1 cellular context compared by ENCODE assay signal in the genomic region with DNA sequence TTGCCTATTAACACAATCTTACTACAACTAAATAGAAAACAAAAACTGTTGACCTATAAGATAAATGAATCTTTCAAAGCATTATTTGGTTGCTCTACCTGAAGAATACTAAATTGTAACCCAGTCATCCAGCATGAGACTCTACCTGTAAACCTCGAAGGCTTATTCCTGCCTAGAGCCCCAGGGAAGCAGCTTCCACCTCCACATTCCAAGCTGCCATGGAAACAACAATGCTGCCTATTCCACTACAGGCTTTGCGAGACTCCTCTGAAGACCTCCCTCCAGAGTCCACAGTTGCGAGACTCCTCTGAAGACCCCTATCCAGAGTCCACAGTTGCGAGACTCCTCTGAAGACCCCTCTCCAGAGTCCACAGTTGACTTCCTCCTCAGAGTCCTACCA.
TF ChIP-seq lines count a peak whose summit lies in the region.

No MANE protein-coding gene starts in this region.

TF ChIP-seq in GM12878, 131 proteins besides CTCF, POLR2A, EP300 and RAD21:
- TF ChIP-seq RB1 (IDR thresholded peaks at IDR 0.05; ENCODE audit: borderline replicate concordance) (no peak), E2F8 (IDR thresholded peaks at IDR 0.05; ENCODE audit: low read depth, partially characterized antibody) (no peak), IRF3 (IDR thresholded peaks at IDR 0.05) (no peak), BHLHE40 (IDR thresholded peaks at IDR 0.05; ENCODE audit: borderline replicate concordance in 1 of 2, low read depth in 2 of 2, low read length in 1 of 2) (no peak), PAX5 (IDR thresholded peaks at IDR 0.05; ENCODE audit: borderline replicate concordance, low read depth, low read length) (no peak), CHD1 (IDR thresholded peaks at IDR 0.05; ENCODE audit: low read depth, low read length) (no peak), YY1 (IDR thresholded peaks at IDR 0.05; ENCODE audit: low read depth, low read length) (no peak)
